ENCODE assay signal across 1 cellular context in the genomic region with DNA sequence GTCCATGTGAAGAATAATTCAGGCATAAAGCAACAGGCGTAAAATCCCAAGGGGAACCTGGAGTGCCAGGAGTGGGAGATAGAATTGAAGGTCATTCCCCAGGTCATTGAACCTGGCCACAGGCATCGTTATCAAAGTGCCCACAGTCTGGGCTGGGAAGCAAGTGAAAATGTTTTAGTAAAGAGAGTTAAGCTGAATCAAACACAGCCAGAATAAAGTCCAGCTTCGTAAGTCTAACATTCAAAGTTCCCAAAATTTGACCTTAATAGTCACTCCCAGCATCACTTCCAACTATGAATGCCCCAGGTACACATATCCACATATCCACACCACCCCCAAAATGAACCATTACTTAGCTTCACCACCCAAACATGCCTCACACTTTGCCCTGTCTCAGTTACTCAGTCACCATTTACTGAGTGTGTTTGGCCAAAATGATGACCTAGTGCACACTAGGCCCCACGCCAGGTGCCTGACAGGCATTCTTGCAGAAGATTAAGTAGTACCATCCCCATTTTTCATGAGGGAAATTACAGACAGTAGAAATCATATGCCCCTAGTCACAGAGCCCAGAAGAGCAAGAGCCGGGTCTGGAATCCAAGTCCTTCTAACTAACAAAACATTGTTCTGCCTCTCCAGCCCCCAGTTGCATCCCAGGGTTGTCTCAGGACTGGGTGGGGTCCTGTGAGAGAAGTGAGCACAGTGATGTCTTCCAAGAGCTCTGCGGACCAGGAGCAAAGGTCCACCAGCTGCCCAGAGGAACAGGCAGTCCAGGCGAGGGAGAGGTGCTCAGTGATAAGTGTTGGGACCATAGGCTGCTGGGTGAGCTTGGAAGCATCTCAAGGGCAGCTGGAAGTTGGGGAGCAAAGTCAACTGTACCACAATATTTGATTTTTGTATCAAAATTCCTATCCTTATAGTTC.
TF ChIP-seq lines count a peak whose summit lies in the region.

No MANE protein-coding gene starts in this region.

TF ChIP-seq in GM23338, 12 proteins besides CTCF, POLR2A, EP300 and RAD21:
- TF ChIP-seq, protein P1, sequence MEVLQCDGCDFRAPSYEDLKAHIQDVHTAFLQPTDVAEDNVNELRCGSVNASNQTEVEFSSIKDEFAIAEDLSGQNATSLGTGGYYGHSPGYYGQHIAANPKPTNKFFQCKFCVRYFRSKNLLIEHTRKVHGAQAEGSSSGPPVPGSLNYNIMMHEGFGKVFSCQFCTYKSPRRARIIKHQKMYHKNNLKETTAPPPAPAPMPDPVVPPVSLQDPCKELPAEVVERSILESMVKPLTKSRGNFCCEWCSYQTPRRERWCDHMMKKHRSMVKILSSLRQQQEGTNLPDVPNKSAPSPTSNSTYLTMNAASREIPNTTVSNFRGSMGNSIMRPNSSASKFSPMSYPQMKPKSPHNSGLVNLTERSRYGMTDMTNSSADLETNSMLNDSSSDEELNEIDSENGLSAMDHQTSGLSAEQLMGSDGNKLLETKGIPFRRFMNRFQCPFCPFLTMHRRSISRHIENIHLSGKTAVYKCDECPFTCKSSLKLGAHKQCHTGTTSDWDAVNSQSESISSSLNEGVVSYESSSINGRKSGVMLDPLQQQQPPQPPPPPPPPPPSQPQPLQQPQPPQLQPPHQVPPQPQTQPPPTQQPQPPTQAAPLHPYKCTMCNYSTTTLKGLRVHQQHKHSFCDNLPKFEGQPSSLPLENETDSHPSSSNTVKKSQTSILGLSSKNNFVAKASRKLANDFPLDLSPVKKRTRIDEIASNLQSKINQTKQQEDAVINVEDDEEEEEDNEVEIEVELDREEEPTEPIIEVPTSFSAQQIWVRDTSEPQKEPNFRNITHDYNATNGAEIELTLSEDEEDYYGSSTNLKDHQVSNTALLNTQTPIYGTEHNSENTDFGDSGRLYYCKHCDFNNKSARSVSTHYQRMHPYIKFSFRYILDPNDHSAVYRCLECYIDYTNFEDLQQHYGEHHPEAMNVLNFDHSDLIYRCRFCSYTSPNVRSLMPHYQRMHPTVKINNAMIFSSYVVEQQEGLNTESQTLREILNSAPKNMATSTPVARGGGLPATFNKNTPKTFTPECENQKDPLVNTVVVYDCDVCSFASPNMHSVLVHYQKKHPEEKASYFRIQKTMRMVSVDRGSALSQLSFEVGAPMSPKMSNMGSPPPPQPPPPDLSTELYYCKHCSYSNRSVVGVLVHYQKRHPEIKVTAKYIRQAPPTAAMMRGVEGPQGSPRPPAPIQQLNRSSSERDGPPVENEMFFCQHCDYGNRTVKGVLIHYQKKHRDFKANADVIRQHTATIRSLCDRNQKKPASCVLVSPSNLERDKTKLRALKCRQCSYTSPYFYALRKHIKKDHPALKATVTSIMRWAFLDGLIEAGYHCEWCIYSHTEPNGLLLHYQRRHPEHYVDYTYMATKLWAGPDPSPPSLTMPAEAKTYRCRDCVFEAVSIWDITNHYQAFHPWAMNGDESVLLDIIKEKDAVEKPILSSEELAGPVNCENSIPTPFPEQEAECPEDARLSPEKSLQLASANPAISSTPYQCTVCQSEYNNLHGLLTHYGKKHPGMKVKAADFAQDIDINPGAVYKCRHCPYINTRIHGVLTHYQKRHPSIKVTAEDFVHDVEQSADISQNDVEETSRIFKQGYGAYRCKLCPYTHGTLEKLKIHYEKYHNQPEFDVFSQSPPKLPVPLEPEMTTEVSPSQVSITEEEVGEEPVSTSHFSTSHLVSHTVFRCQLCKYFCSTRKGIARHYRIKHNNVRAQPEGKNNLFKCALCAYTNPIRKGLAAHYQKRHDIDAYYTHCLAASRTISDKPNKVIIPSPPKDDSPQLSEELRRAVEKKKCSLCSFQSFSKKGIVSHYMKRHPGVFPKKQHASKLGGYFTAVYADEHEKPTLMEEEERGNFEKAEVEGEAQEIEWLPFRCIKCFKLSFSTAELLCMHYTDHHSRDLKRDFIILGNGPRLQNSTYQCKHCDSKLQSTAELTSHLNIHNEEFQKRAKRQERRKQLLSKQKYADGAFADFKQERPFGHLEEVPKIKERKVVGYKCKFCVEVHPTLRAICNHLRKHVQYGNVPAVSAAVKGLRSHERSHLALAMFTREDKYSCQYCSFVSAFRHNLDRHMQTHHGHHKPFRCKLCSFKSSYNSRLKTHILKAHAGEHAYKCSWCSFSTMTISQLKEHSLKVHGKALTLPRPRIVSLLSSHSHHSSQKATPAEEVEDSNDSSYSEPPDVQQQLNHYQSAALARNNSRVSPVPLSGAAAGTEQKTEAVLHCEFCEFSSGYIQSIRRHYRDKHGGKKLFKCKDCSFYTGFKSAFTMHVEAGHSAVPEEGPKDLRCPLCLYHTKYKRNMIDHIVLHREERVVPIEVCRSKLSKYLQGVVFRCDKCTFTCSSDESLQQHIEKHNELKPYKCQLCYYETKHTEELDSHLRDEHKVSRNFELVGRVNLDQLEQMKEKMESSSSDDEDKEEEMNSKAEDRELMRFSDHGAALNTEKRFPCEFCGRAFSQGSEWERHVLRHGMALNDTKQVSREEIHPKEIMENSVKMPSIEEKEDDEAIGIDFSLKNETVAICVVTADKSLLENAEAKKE (CRISPR knock-in tag; IDR thresholded peaks at IDR 0.05), result no peak
- TF ChIP-seq NANOG (IDR thresholded peaks at IDR 0.05; ENCODE audit: borderline replicate concordance) (no peak), ZNF331 (CRISPR knock-in tag; IDR thresholded peaks at IDR 0.05; ENCODE audit: low read depth) (no peak), POLR2AphosphoS5 (IDR thresholded peaks at IDR 0.05; ENCODE audit: low read depth) (no peak), EZH2phosphoT487 (IDR thresholded peaks at IDR 0.05; ENCODE audit: unreplicated experiment) (no peak), STAT1 (IDR thresholded peaks at IDR 0.05; ENCODE audit: unreplicated experiment) (no peak)
- TF ChIP-seq, protein P2, sequence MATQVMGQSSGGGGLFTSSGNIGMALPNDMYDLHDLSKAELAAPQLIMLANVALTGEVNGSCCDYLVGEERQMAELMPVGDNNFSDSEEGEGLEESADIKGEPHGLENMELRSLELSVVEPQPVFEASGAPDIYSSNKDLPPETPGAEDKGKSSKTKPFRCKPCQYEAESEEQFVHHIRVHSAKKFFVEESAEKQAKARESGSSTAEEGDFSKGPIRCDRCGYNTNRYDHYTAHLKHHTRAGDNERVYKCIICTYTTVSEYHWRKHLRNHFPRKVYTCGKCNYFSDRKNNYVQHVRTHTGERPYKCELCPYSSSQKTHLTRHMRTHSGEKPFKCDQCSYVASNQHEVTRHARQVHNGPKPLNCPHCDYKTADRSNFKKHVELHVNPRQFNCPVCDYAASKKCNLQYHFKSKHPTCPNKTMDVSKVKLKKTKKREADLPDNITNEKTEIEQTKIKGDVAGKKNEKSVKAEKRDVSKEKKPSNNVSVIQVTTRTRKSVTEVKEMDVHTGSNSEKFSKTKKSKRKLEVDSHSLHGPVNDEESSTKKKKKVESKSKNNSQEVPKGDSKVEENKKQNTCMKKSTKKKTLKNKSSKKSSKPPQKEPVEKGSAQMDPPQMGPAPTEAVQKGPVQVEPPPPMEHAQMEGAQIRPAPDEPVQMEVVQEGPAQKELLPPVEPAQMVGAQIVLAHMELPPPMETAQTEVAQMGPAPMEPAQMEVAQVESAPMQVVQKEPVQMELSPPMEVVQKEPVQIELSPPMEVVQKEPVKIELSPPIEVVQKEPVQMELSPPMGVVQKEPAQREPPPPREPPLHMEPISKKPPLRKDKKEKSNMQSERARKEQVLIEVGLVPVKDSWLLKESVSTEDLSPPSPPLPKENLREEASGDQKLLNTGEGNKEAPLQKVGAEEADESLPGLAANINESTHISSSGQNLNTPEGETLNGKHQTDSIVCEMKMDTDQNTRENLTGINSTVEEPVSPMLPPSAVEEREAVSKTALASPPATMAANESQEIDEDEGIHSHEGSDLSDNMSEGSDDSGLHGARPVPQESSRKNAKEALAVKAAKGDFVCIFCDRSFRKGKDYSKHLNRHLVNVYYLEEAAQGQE (IDR thresholded peaks at IDR 0.05; ENCODE audit: unreplicated experiment), result no peak
